In genomic region chr1:58156801-58157200, GRCh38 we compare ENCODE assay signal across 16 cellular contexts.
DNase-seq lines count a peak whose midpoint lies in the region; ATAC-seq and TF ChIP-seq lines count a peak whose summit lies in the region.
"Had no signal": no experiment of that assay in that cellular context is flagged by ENCODE, and none has a peak within 500 bp of the region (broad histone marks: within the 10 kb centered on the region; RNA-seq: fewer than 3 reads in every experiment).

No MANE protein-coding gene starts in this region.

- no peak overlapping the region for H3K4me3 ChIP-seq in HUES64 (ENCODE audit: low read length)
- H3K4me3 ChIP-seq in OCI-LY3 (ENCODE audit: low read length) = peak overlapping the region; percentile 32; the same call in 1 of the 2 replicates
- no peak overlapping the region for H3K4me3 ChIP-seq in neuronal stem cell (ENCODE audit: low read length in 2 of 2)
- no peak overlapping the region for H3K4me3 ChIP-seq in testis
- H3K4me3 ChIP-seq: GM23338 had no signal

- H3K14ac ChIP-seq in neuronal stem cell (ENCODE audit: low read length) = no peak overlapping the region

- no peaks in the 10 kb centered on the region for H3K79me2 ChIP-seq in OCI-LY3 (ENCODE audit: low read length)

- no peak overlapping the region for H4K91ac ChIP-seq in neuronal stem cell (ENCODE audit: low read depth, low read length, poor library complexity)

- H3K4me1 ChIP-seq in HUES64 (ENCODE audit: insufficient read depth, low read length) (peaks cover 28% of the 10 kb centered on the region), OCI-LY3 (ENCODE audit: low read length) (peaks cover 49% of the 10 kb centered on the region), neuronal stem cell (ENCODE audit: control insufficient read depth in 2 of 2, insufficient read depth in 1 of 2, low read depth in 1 of 2, low read length in 2 of 2) (peaks cover 16 to 18% of the 10 kb centered on the region in 2 donors), testis (no peaks in the 10 kb centered on the region)

- H4K8ac ChIP-seq in neuronal stem cell (ENCODE audit: low read depth, low read length) = no peak overlapping the region

- H3K9ac ChIP-seq in HUES64 (ENCODE audit: low read depth, low read length) (no peak overlapping the region), OCI-LY3 (ENCODE audit: low read length) (no peak overlapping the region), neuronal stem cell (ENCODE audit: low read depth, low read length, poor library complexity) (no peak overlapping the region)

- no peaks in the 10 kb centered on the region for H3K79me1 ChIP-seq in neuronal stem cell (ENCODE audit: low read depth, low read length)

- intact Hi-C loops in testis (cut with DNase I; ENCODE audit: low total_unique reads) = loop anchor here (10.0 kb wide), 1 partner anchor 1322 kb away; no protein-coding TSS in a partner anchor

- peak overlapping the region; percentile 64 for H3K4me2 ChIP-seq in OCI-LY3 (ENCODE audit: low read length)
- H3K4me2 ChIP-seq in neuronal stem cell (ENCODE audit: insufficient read depth, low read length, poor library complexity, severe bottlenecking) = no peak overlapping the region
- H3K4me2 ChIP-seq: GM23338 had no signal

- no peak overlapping the region for H2BK15ac ChIP-seq in neuronal stem cell (ENCODE audit: low read length)

- no peaks in the 10 kb centered on the region for H4K20me1 ChIP-seq in OCI-LY3 (ENCODE audit: insufficient read depth, low read length)

- H3K9me3 ChIP-seq in HUES64 (ENCODE audit: insufficient read depth, low read depth, low read length) (no peaks in the 10 kb centered on the region), OCI-LY3 (ENCODE audit: insufficient read depth, low read length) (no peaks in the 10 kb centered on the region), neuronal stem cell (replicated peaks in 1 of 2; ENCODE audit: control insufficient read depth in 2 of 2, insufficient read depth in 1 of 2, low read depth in 1 of 2, low read length in 2 of 2) (no peaks in the 10 kb centered on the region), testis (no peaks in the 10 kb centered on the region)

- no peak overlapping the region for H2BK12ac ChIP-seq in neuronal stem cell (ENCODE audit: low read length)

- H3K23ac ChIP-seq in neuronal stem cell (ENCODE audit: low read depth, low read length, poor library complexity) = no peak overlapping the region

- DNase-seq in NCI-H146 (lab: John Stamatoyannopoulos, UW) (peak; percentile 65), NCI-H146 treated with DMSO at 0.1 percent for 48 hours (lab: John Stamatoyannopoulos, UW; ENCODE audit: unreplicated experiment) (no peak), neuronal stem cell (ENCODE audit: low spot score) (no peak), testis (no peak)
- DNase-seq: CD4-positive, alpha-beta memory T cell; COR-L47; DMS79 treated with DMSO at 0.1 percent for 48 hours; EL; H9 had no signal

- WGBS in HUES64 = 82% methylated on average over 3 of the region's 3 CpGs
- WGBS in neuronal stem cell (ENCODE audit: extremely low coverage in 2 of 2, insufficient read length in 2 of 2, insufficient replicate concordance in 1 of 2), 2 donors = no CpG with 5 or more reads among the region's 3 CpGs
- 82 to 92% methylated on average over 3 of the region's 3 CpGs for WGBS in testis, 2 donors

- H2BK5ac ChIP-seq in neuronal stem cell (ENCODE audit: low read length) = no peak overlapping the region

- H3K27ac ChIP-seq in HUES64 (ENCODE audit: low read depth, low read length) (peak overlapping the region; percentile 34; the same call in 1 of the 2 replicates), OCI-LY3 (ENCODE audit: low read length) (peak overlapping the region; percentile 51), neuronal stem cell (replicated peaks; ENCODE audit: low read length) (no peak overlapping the region), testis (no peak overlapping the region)
- H3K27ac ChIP-seq: 22Rv1, C4-2B had no signal

- TF ChIP-seq CTCF in OCI-LY3 (IDR thresholded peaks at IDR 0.05; ENCODE audit: low read depth, low read length) = no peak
- TF ChIP-seq CTCF in testis (IDR thresholded peaks at IDR 0.05) = no peak

- H2AK5ac ChIP-seq in neuronal stem cell (ENCODE audit: low read depth, low read length) = no peak overlapping the region

- no peak overlapping the region for H3K18ac ChIP-seq in neuronal stem cell (ENCODE audit: low read length)

- H3K36me3 ChIP-seq in HUES64 (ENCODE audit: insufficient read depth, low read length) (no peaks in the 10 kb centered on the region), OCI-LY3 (replicated peaks; ENCODE audit: low read depth, low read length) (no peaks in the 10 kb centered on the region), neuronal stem cell (replicated peaks in 1 of 2; ENCODE audit: control insufficient read depth in 2 of 2, insufficient read depth in 2 of 2, low read length in 2 of 2) (no peaks in the 10 kb centered on the region), testis (ENCODE audit: low read depth, missing control alignments) (no peaks in the 10 kb centered on the region)

- H3K4ac ChIP-seq in neuronal stem cell (ENCODE audit: low read length) = no peak overlapping the region

- ATAC-seq in GM18870 (IDR thresholded peaks at IDR 0.05; ENCODE audit: unreplicated experiment) (no peak), HG02642 (IDR thresholded peaks at IDR 0.05; ENCODE audit: poor library complexity, unreplicated experiment) (no peak)
- ATAC-seq: GM23338 had no signal

- TF ChIP-seq POLR2A in testis (IDR thresholded peaks at IDR 0.05) = no peak

- H3K27me3 ChIP-seq in HUES64 (ENCODE audit: insufficient read depth, low read length) (no peaks in the 10 kb centered on the region), OCI-LY3 (ENCODE audit: low read depth, low read length) (peaks cover 11% of the 10 kb centered on the region), neuronal stem cell (ENCODE audit: control insufficient read depth in 3 of 3, insufficient read depth in 3 of 3, low read depth in 1 of 3, low read length in 3 of 3) (no peaks in the 10 kb centered on the region), testis (no peaks in the 10 kb centered on the region)

- H2AFZ ChIP-seq in OCI-LY3 (ENCODE audit: low read depth, low read length) = no peak overlapping the region
- H2AFZ ChIP-seq in neuronal stem cell (ENCODE audit: low read length) = peak overlapping the region; percentile 25
- H2AFZ ChIP-seq: GM23338 had no signal

- H2BK120ac ChIP-seq in neuronal stem cell (ENCODE audit: low read depth, low read length) = no peak overlapping the region

Comparison
In these comparisons a context has a peak if more than half of its experiments do, and no peak if none do; other contexts are left out.
1. H3K27ac ChIP-seq: peak in HUES64 (single experiment) and OCI-LY3 (single experiment); none in neuronal stem cell (single experiment) and testis (0 of 2).